Comparison of ENCODE assay signal across 26 cellular contexts in genomic region chr11:87399341-87399740, GRCh38.
"Had no signal": no experiment of that assay in that cellular context is flagged by ENCODE, and none has a peak within 500 bp of the region (broad histone marks: within the 10 kb centered on the region; RNA-seq: fewer than 3 reads in every experiment).

No MANE protein-coding gene starts in this region.

- ATAC-seq: activated CD8-positive, alpha-beta T cell treated with anti-CD3 and anti-CD28 coated beads for 36 hours; activated naive CD4-positive, alpha-beta T cell treated with anti-CD3 and anti-CD28 coated beads, Interleukin-2, amount 50 U/mL, for 72 hours; activated T-cell treated with anti-CD3 and anti-CD28 coated beads, Interleukin-2, amount 50 U/mL, for 4 hours; activated T-cell treated with anti-CD3 and anti-CD28 coated beads, Interleukin-2, amount 50 U/mL, for 72 hours; activated T-helper 17 cell treated with anti-CD3 and anti-CD28 coated beads, Interleukin-2, amount 50 U/mL, for 72 hours; T-cell; T-helper 17 cell had no signal

- DNase-seq: activated B cell treated with CpG ODN at 0.5 μM for 24 hours; activated CD4-positive, alpha-beta memory T cell treated with anti-CD3 and anti-CD28 coated beads for 36 hours; activated CD4-positive, alpha-beta T cell treated with anti-CD3 and anti-CD28 coated beads for 4 hours; activated CD4-positive, alpha-beta T cell treated with anti-CD3 and anti-CD28 coated beads, Interleukin-2, amount 10 ng/mL, durations not matched to agents 24 days and 14 days; activated CD4-positive, alpha-beta T cell treated with anti-CD3 and anti-CD28 coated beads, Interleukin-2, amount 50 U/mL, for 1 hour; activated CD4-positive, alpha-beta T cell treated with anti-CD3 and anti-CD28 coated beads, Interleukin-2, amount 50 U/mL, for 4 hours; activated CD4-positive, CD25-positive, alpha-beta regulatory T cell treated with anti-CD3 and anti-CD28 coated beads, Interleukin-2, amount 50 U/mL, for 72 hours; activated CD8-positive, alpha-beta memory T cell treated with anti-CD3 and anti-CD28 coated beads, Interleukin-2, amount 50 U/mL, for 4 hours; activated CD8-positive, alpha-beta T cell treated with anti-CD3 and anti-CD28 coated beads for 36 hours; activated effector memory CD4-positive, alpha-beta T cell treated with anti-CD3 and anti-CD28 coated beads, Interleukin-2, amount 50 U/mL, for 16 hours; activated gamma-delta T cell treated with Interleukin-2 at 50 U/mL for 16 hours; activated naive CD4-positive, alpha-beta T cell; activated naive CD4-positive, alpha-beta T cell treated with anti-CD3 and anti-CD28 coated beads for 36 hours; activated naive CD4-positive, alpha-beta T cell treated with anti-CD3 and anti-CD28 coated beads, Interleukin-2, amount 50 U/mL, for 16 hours; activated naive CD8-positive, alpha-beta T cell treated with anti-CD3 and anti-CD28 coated beads for 36 hours; activated T-cell treated with anti-CD3 and anti-CD28 coated beads for 4 hours; activated T-cell treated with anti-CD3 and anti-CD28 coated beads, Interleukin-2, amount 50 U/mL, for 1 hour; activated T-cell treated with anti-CD3 and anti-CD28 coated beads, Interleukin-2, amount 50 U/mL, for 4 hours; activated T-cell treated with anti-CD3 and anti-CD28 coated beads, Interleukin-2, amount 50 U/mL, for 72 hours; amniotic stem cell; central memory CD4-positive, alpha-beta T cell; T-cell; T-helper 17 cell; T1000 had no signal
